Comparison of ENCODE assay signal across 6 cellular contexts in the genomic region with DNA sequence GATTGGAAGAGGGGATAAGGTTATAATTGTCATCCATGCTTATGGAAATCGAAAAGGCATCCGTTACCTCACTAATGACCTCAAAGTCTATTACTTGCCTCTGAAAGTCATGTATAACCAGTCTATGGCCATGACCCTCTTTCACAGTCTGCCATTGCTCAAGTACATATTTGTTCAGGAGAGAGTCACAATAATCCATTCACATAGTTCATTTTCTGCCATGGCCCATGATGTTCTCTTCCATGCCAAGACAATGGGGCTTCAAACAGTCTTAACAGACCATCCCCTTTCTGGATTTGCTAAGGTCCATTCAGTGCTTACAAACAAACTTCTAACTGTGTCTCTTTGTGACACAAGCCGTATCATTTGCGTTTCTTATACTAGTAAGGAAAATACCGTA.
"Had no signal": no experiment of that assay in that cellular context is flagged by ENCODE, and none has a peak within 500 bp of the region (broad histone marks: within the 10 kb centered on the region; RNA-seq: fewer than 3 reads in every experiment).

No MANE protein-coding gene starts in this region.

- H3K4me3 ChIP-seq: GM23248, K562 had no signal

- H3K9ac ChIP-seq: GM23248 had no signal

- H3K27ac ChIP-seq: GM23248 had no signal

- ATAC-seq: K562 had no signal

- DNase-seq: GM23248, GOT3, H9, HCEC 1CT, IMR-90 had no signal

- FAIRE-seq: K562 had no signal

- H2AFZ ChIP-seq: GM23248 had no signal
